19 cellular contexts compared by ENCODE assay signal in genomic region chr19:2305424-2305823, GRCh38. TPM values are rescaled to one million over a fixed set of nuclear protein-coding genes. Genes with fewer than 3 reads are reported as not detected.
A peak's percentile ranks its signal among the peaks of the same experiment; 100 is the strongest.
DNase-seq lines count a peak whose midpoint lies in the region; ATAC-seq, FAIRE-seq and TF ChIP-seq lines count a peak whose summit lies in the region.
"Had no signal": no experiment of that assay in that cellular context is flagged by ENCODE, and none has a peak within 500 bp of the region (broad histone marks: within the 10 kb centered on the region; RNA-seq: fewer than 3 reads in every experiment).

No MANE protein-coding gene starts in this region.

- no peak overlapping the region for H2AK5ac ChIP-seq in H1 (ENCODE audit: low read depth, low read length)

- H3K36me3 Mint-ChIP-seq in IgD-negative memory B cell = peaks cover 2% of the 10 kb centered on the region
- H3K36me3 Mint-ChIP-seq in stimulated activated memory B cell treated with anti-CD40 and anti-IgM and Interleukin-4, amounts not matched to agents 10 μg/mL and 1 μg/mL and 100 μg/mL, for 72 hours = no peaks in the 10 kb centered on the region
- no peaks in the 10 kb centered on the region for H3K36me3 Mint-ChIP-seq in T-cell
- no peaks in the 10 kb centered on the region for H3K36me3 Mint-ChIP-seq in activated naive CD8-positive, alpha-beta T cell treated with anti-CD3 and anti-CD28 coated beads for 36 hours
- H3K36me3 Mint-ChIP-seq: CD4-positive, alpha-beta memory T cell had no signal

- peaks cover 0 to 4% (median 0%) of the 10 kb centered on the region in 11 experiments; a peak in 1 of 22 replicates for H3K9me3 ChIP-seq in BLaER1 treated with 17β-estradiol and CSF1 and Interleukin-3, amounts not matched to agents 10 nM and 100 nM (replicated peaks in 1 of 11)
- H3K9me3 ChIP-seq in H1 (ENCODE audit: insufficient read depth in 2 of 2, low read depth in 1 of 2, low read length in 1 of 2) = no peaks in the 10 kb centered on the region
- H3K9me3 ChIP-seq: A549 had no signal

- TF ChIP-seq EP300 in H1 (IDR thresholded peaks at IDR 0.05; ENCODE audit: borderline replicate concordance in 1 of 2, low read depth in 2 of 2, low read length in 2 of 2) = no peak

- H4K20me1 ChIP-seq in BLaER1 treated with 17β-estradiol and CSF1 and Interleukin-3, amounts not matched to agents 10 nM and 100 nM = peaks cover 0 to 94% (median 66%) of the 10 kb centered on the region in 11 experiments; a peak in 19 of 22 replicates
- peaks cover 0 to 3% of the 10 kb centered on the region in 2 experiments for H4K20me1 ChIP-seq in H1 (replicated peaks in 1 of 2; ENCODE audit: control insufficient read depth in 1 of 2, insufficient read depth in 2 of 2, low read length in 2 of 2)

- H3K14ac ChIP-seq in H1 (ENCODE audit: insufficient read length) = no peak overlapping the region

- no peak overlapping the region for H4K91ac ChIP-seq in H1 (replicated peaks; ENCODE audit: insufficient read length, low read length)

- peaks cover 76 to 100% (median 89%) of the 10 kb centered on the region in 11 experiments for H3K27me3 ChIP-seq in BLaER1 treated with 17β-estradiol and CSF1 and Interleukin-3, amounts not matched to agents 10 nM and 100 nM
- peaks cover 7 to 47% (median 34%) of the 10 kb centered on the region in 4 experiments for H3K27me3 ChIP-seq in H1 (replicated peaks in 1 of 4; ENCODE audit: control insufficient read depth in 3 of 4, extremely low read depth in 1 of 4, insufficient read depth in 3 of 4, low read length in 3 of 4)

- H3K27me3 Mint-ChIP-seq in IgD-negative memory B cell (peaks cover 12% of the 10 kb centered on the region), T-cell (peaks cover 36 to 58% of the 10 kb centered on the region in 2 donors)
- H3K27me3 Mint-ChIP-seq in stimulated activated memory B cell treated with anti-CD40 and anti-IgM and Interleukin-4, amounts not matched to agents 10 μg/mL and 1 μg/mL and 100 μg/mL, for 72 hours = peaks cover 55% of the 10 kb centered on the region
- peaks cover 70% of the 10 kb centered on the region for H3K27me3 Mint-ChIP-seq in activated naive CD8-positive, alpha-beta T cell treated with anti-CD3 and anti-CD28 coated beads for 36 hours

- no peak overlapping the region for H4K5ac ChIP-seq in H1 (ENCODE audit: insufficient read length, low read depth, low read length)

- CTCF ChIA-PET in H1 (lab: Charles Lee; ENCODE audit: partially characterized antibody) = interaction anchor here (0.9 to 2.6 kb wide), 8 partner anchors 9 to 318 kb away, joined by 3 to 10 read pairs (median 6); no protein-coding TSS in a partner anchor
- CTCF ChIA-PET in T-cell (lab: Charles Lee) = no interaction called here

- H3K27ac Mint-ChIP-seq in IgD-negative memory B cell (peak overlapping the region; percentile 69 to 90 (median 85)), T-cell (no peak overlapping the region)
- H3K27ac Mint-ChIP-seq in stimulated activated memory B cell treated with anti-CD40 and anti-IgM and Interleukin-4, amounts not matched to agents 10 μg/mL and 1 μg/mL and 100 μg/mL, for 72 hours = peak overlapping the region; percentile 19
- H3K27ac Mint-ChIP-seq in activated naive CD8-positive, alpha-beta T cell treated with anti-CD3 and anti-CD28 coated beads for 36 hours = no peak overlapping the region
- H3K27ac Mint-ChIP-seq: GM23338 had no signal

- H3K79me1 ChIP-seq in H1 (ENCODE audit: low read depth, low read length) = no peaks in the 10 kb centered on the region

- H3K4ac ChIP-seq in H1 (replicated peaks; ENCODE audit: insufficient read length, low read depth, low read length) = no peak overlapping the region

- H3K4me3 ChIP-seq in BLaER1 treated with 17β-estradiol and CSF1 and Interleukin-3, amounts not matched to agents 10 nM and 100 nM = no peak overlapping the region
- no peak overlapping the region for H3K4me3 ChIP-seq in H1 (ENCODE audit: extremely low read depth in 1 of 4, insufficient read depth in 2 of 4, low read depth in 3 of 4, low read length in 4 of 4)
- H3K4me3 ChIP-seq: A549, GM12878, GM23338, K562 had no signal

- H3K4me1 ChIP-seq in BLaER1 treated with 17β-estradiol and CSF1 and Interleukin-3, amounts not matched to agents 10 nM and 100 nM = peaks cover 23 to 93% (median 79%) of the 10 kb centered on the region in 10 experiments
- peaks cover 0 to 19% (median 7%) of the 10 kb centered on the region in 4 experiments; a peak in 5 of 7 replicates for H3K4me1 ChIP-seq in H1 (replicated peaks in 1 of 4; ENCODE audit: control insufficient read depth in 3 of 4, insufficient read depth in 4 of 4, low read length in 3 of 4)

- H2AFZ ChIP-seq in H1 (ENCODE audit: low read length) = no peak overlapping the region
- H2AFZ ChIP-seq: GM23338 had no signal

- POLR2A ChIA-PET in H1 (lab: Charles Lee; ENCODE audit: partially characterized antibody) = interaction anchor here (0.8 to 2.0 kb wide), 6 partner anchors 11 to 171 kb away, joined by 3 to 5 read pairs (median 4); partner anchors contain the start of gene GADD45B
- POLR2A ChIA-PET in T-cell (lab: Charles Lee) = interaction anchor here in 1 of 2 donors (0.5 kb wide), 1 partner anchor 9 kb away, joined by 3 read pairs; no protein-coding TSS in a partner anchor

- peaks cover 2% of the 10 kb centered on the region; the same call in 1 of the 2 replicates for H3K23me2 ChIP-seq in H1 (ENCODE audit: low read depth, low read length)

- no peak overlapping the region for H2BK20ac ChIP-seq in H1 (ENCODE audit: low read length)

- H3K4me1 Mint-ChIP-seq in IgD-negative memory B cell (peaks cover 12 to 26% (median 18%) of the 10 kb centered on the region in 3 donors), T-cell (peaks cover 13 to 25% (median 14%) of the 10 kb centered on the region in 3 donors)
- peaks cover 60% of the 10 kb centered on the region for H3K4me1 Mint-ChIP-seq in stimulated activated memory B cell treated with anti-CD40 and anti-IgM and Interleukin-4, amounts not matched to agents 10 μg/mL and 1 μg/mL and 100 μg/mL, for 72 hours
- peaks cover 9% of the 10 kb centered on the region for H3K4me1 Mint-ChIP-seq in activated naive CD8-positive, alpha-beta T cell treated with anti-CD3 and anti-CD28 coated beads for 36 hours

- no peak for TF ChIP-seq CTCF in H1 (IDR thresholded peaks at IDR 0.05; ENCODE audit: control extremely low read depth in 1 of 3, insufficient read depth in 1 of 3, low read depth in 1 of 3, low read length in 3 of 3)

- H3K4me2 ChIP-seq in BLaER1 treated with 17β-estradiol and CSF1 and Interleukin-3, amounts not matched to agents 10 nM and 100 nM = peak overlapping the region in 9 of 11 experiments; percentile 39 to 73 (median 68); a peak in 18 of 22 replicates
- H3K4me2 ChIP-seq in H1 (ENCODE audit: insufficient read depth in 1 of 2, low read depth in 2 of 2, low read length in 2 of 2) = no peak overlapping the region
- H3K4me2 ChIP-seq: A549, GM23338 had no signal

- TF ChIP-seq RAD21 in H1 (IDR thresholded peaks at IDR 0.05 in 1 of 2, conservative IDR thresholded peaks at IDR 0.05 in 1 of 2; ENCODE audit: low read depth in 2 of 2, low read length in 2 of 2) = no peak

- TF ChIP-seq POLR2A in H1 (IDR thresholded peaks at IDR 0.05; ENCODE audit: control extremely low read depth in 1 of 2, low read depth in 2 of 2, low read length in 2 of 2) = no peak

- DNase-seq in H1 (ENCODE audit: low read depth in 1 of 2, low spot score in 2 of 2) (no peak), T-cell (no peak)
- no peak for DNase-seq in activated naive CD8-positive, alpha-beta T cell treated with anti-CD3 and anti-CD28 coated beads for 36 hours
- DNase-seq: CD4-positive, alpha-beta memory T cell; DMS79; HCEC 1CT had no signal

- 77% methylated on average over 8 of the region's 8 CpGs; no CpG with 5 or more reads in 1 of the 2 experiments for WGBS in H1 (ENCODE audit: extremely low coverage in 1 of 2, insufficient coverage in 1 of 2, insufficient read length in 1 of 2, insufficient replicate concordance in 2 of 2, low coverage in 1 of 2, low lambda C conversion rate in 2 of 2, missing lambda C conversion rate in 1 of 2), 2 experiments

- FAIRE-seq in H1 (lab: Jason Lieb, UNC) = no peak
- FAIRE-seq: A549, GM12878, GM18507, K562 had no signal

- no peak overlapping the region for H3K23ac ChIP-seq in H1 (ENCODE audit: insufficient read length)

- H3K79me2 ChIP-seq in H1 (ENCODE audit: control insufficient read depth in 1 of 2, insufficient read depth in 2 of 2, low read length in 2 of 2) = no peaks in the 10 kb centered on the region

- 0 out of 22 replicates have a peak, but pooled peaks cover 0 to 10% (median 0%) of the 10 kb centered on the region in 11 experiments for H3K36me3 ChIP-seq in BLaER1 treated with 17β-estradiol and CSF1 and Interleukin-3, amounts not matched to agents 10 nM and 100 nM
- no peaks in the 10 kb centered on the region for H3K36me3 ChIP-seq in H1 (ENCODE audit: control insufficient read depth in 2 of 4, insufficient read depth in 4 of 4, low read length in 3 of 4)

- no peak overlapping the region for H3K27ac ChIP-seq in BLaER1 treated with 17β-estradiol and CSF1 and Interleukin-3, amounts not matched to agents 10 nM and 100 nM
- H3K27ac ChIP-seq in H1 (ENCODE audit: low read depth, low read length) = no peak overlapping the region
- H3K27ac ChIP-seq: A549, HL-60 had no signal

- no peak for ATAC-seq in stimulated activated memory B cell treated with anti-CD40 and anti-IgM and Interleukin-4, amounts not matched to agents 10 μg/mL and 1 μg/mL and 100 μg/mL, for 72 hours
- ATAC-seq in T-cell (replicated peaks in 1 of 4) (no peak), HG02798 (IDR thresholded peaks at IDR 0.05; ENCODE audit: poor library complexity, unreplicated experiment) (no peak)
- ATAC-seq: GM12878, GM23338, K562 had no signal

- no peak overlapping the region for H2BK12ac ChIP-seq in H1 (ENCODE audit: low read depth, low read length)

- H3K9me3 Mint-ChIP-seq in IgD-negative memory B cell (no peaks in the 10 kb centered on the region), T-cell (no peaks in the 10 kb centered on the region)
- peaks cover 2% of the 10 kb centered on the region for H3K9me3 Mint-ChIP-seq in stimulated activated memory B cell treated with anti-CD40 and anti-IgM and Interleukin-4, amounts not matched to agents 10 μg/mL and 1 μg/mL and 100 μg/mL, for 72 hours
- H3K9me3 Mint-ChIP-seq in activated naive CD8-positive, alpha-beta T cell treated with anti-CD3 and anti-CD28 coated beads for 36 hours = no peaks in the 10 kb centered on the region
- H3K9me3 Mint-ChIP-seq: GM23338 had no signal

- H4K8ac ChIP-seq in H1 (ENCODE audit: extremely low read depth, insufficient read depth, low read length) = no peak overlapping the region

- no peak overlapping the region for H3K18ac ChIP-seq in H1 (ENCODE audit: extremely low read depth, low read length)

- H3K56ac ChIP-seq in H1 (replicated peaks; ENCODE audit: insufficient read length, low read depth, low read length) = no peak overlapping the region

- H2BK15ac ChIP-seq in H1 (ENCODE audit: low read length) = 0 out of 2 replicates have a peak overlapping the region, but pooled peaks have one; percentile 16

- no peak overlapping the region for H2BK5ac ChIP-seq in H1 (ENCODE audit: low read depth, low read length)

- H3K4me3 Mint-ChIP-seq in IgD-negative memory B cell = peak overlapping the region in 2 of 4 donors; percentile 28 to 82
- H3K4me3 Mint-ChIP-seq in stimulated activated memory B cell treated with anti-CD40 and anti-IgM and Interleukin-4, amounts not matched to agents 10 μg/mL and 1 μg/mL and 100 μg/mL, for 72 hours = no peak overlapping the region
- H3K4me3 Mint-ChIP-seq in T-cell = no peak overlapping the region
- no peak overlapping the region for H3K4me3 Mint-ChIP-seq in activated naive CD8-positive, alpha-beta T cell treated with anti-CD3 and anti-CD28 coated beads for 36 hours
- H3K4me3 Mint-ChIP-seq: GM23338 had no signal

- peak overlapping the region in 5 of 11 experiments; percentile 1 to 37 (median 18); a peak in 4 of 22 replicates for H3K9ac ChIP-seq in BLaER1 treated with 17β-estradiol and CSF1 and Interleukin-3, amounts not matched to agents 10 nM and 100 nM
- H3K9ac ChIP-seq in H1 (replicated peaks in 1 of 4; ENCODE audit: extremely low read depth in 1 of 4, low read depth in 3 of 4, low read length in 3 of 4) = no peak overlapping the region

- H2BK120ac ChIP-seq in H1 (replicated peaks; ENCODE audit: low read depth, low read length) = no peak overlapping the region

RNA-seq across cellular contexts. Expression of gene LINGO3, which starts 2.5 kb away (rescaled TPM):
- 14.7 TPM for polyA plus RNA-seq in IgD-negative memory B cell
- total RNA-seq in H1 (2021; fragmentation: NEBNext Ultra II Directional; extraction: Animal tissue kit (Norgen Biotek cat#: 25700)) = 0.13 TPM in 1 of 2 replicates, not detected in the other
- 0.59 and 0.93 TPM in 2 replicates for polyA plus RNA-seq in H1 (2011; rRNA removed)
- 0.62 TPM for polyA plus RNA-seq in H1 (2011; cell fraction: cytosol; rRNA removed)
- 0.64 TPM for polyA plus RNA-seq in H1 (2011; cell fraction: nucleus; rRNA removed)
- 0.25 to 0.36 TPM (median 0.27 TPM) in 3 of 4 replicates, not detected in the other for polyA plus RNA-seq in H1 (2012, experiment 1 of 2)
- 0.16 TPM for polyA plus RNA-seq in H1 (2012, experiment 2 of 2)
- polyA plus RNA-seq in H1 (2013, experiment 1 of 2) = 0.26 TPM
- 0.35 TPM for polyA plus RNA-seq in H1 (2013, experiment 2 of 2)
- polyA minus RNA-seq in H1 (2011; rRNA and poly(A)+ RNA removed) = 0.13 TPM in 1 of 2 replicates, not detected in the other
- polyA minus RNA-seq in H1 (2011; cell fraction: cytosol; rRNA and poly(A)+ RNA removed) = not detected
- polyA minus RNA-seq in H1 (2011; cell fraction: nucleus; rRNA and poly(A)+ RNA removed) = 0.60 TPM
- total RNA-seq in T-cell = 1 to 10 TPM in 2 of 5 donors, under 1 TPM in 3; 0.23 to 1.7 (median 0.99) TPM
- under 1 TPM in 1 of 2 experiments, not detected in 1; 0.28 TPM for total RNA-seq in activated naive CD8-positive, alpha-beta T cell treated with anti-CD3 and anti-CD28 coated beads for 36 hours
- total RNA-seq: G401 had no signal
- polyA plus RNA-seq: A549, AG04450, BJ had no signal

RNA-seq across cellular contexts. Expression of gene LSM7, which starts 23.0 kb away (rescaled TPM):
- polyA plus RNA-seq in IgD-negative memory B cell (308 TPM), H1 (2011; rRNA removed) (1,335 and 1,623 TPM in 2 replicates)
- 228 and 238 TPM in 2 replicates for total RNA-seq in H1 (2021; fragmentation: NEBNext Ultra II Directional; extraction: Animal tissue kit (Norgen Biotek cat#: 25700))
- 1,271 TPM for polyA plus RNA-seq in H1 (2011; cell fraction: cytosol; rRNA removed)
- 377 TPM for polyA plus RNA-seq in H1 (2011; cell fraction: nucleus; rRNA removed)
- polyA plus RNA-seq in H1 (2012, experiment 1 of 2) = 395 to 466 TPM (median 428 TPM) in 4 replicates
- polyA plus RNA-seq in H1 (2012, experiment 2 of 2) = 735 TPM
- polyA plus RNA-seq in H1 (2013, experiment 1 of 2) = 408 TPM
- polyA plus RNA-seq in H1 (2013, experiment 2 of 2) = 417 TPM
- polyA minus RNA-seq in H1 (2011; rRNA and poly(A)+ RNA removed) = 20.1 and 23.2 TPM in 2 replicates
- 67.1 TPM for polyA minus RNA-seq in H1 (2011; cell fraction: cytosol; rRNA and poly(A)+ RNA removed)
- 79.0 TPM for polyA minus RNA-seq in H1 (2011; cell fraction: nucleus; rRNA and poly(A)+ RNA removed)
- total RNA-seq in T-cell = 100 to 1,000 TPM in 3 of 5 donors, 10 to 100 TPM in 2; 86.7 to 127 (median 107) TPM
- total RNA-seq in activated naive CD8-positive, alpha-beta T cell treated with anti-CD3 and anti-CD28 coated beads for 36 hours = 100 to 1,000 TPM; 175 to 187 TPM

RNA-seq across cellular contexts. Expression of gene SPPL2B, which starts 23.1 kb away (rescaled TPM):
- polyA plus RNA-seq in IgD-negative memory B cell (20.8 TPM), H1 (2011; rRNA removed) (34.8 and 83.1 TPM in 2 replicates)
- 52.6 and 55.7 TPM in 2 replicates for total RNA-seq in H1 (2021; fragmentation: NEBNext Ultra II Directional; extraction: Animal tissue kit (Norgen Biotek cat#: 25700))
- 61.8 TPM for polyA plus RNA-seq in H1 (2011; cell fraction: cytosol; rRNA removed)
- polyA plus RNA-seq in H1 (2011; cell fraction: nucleus; rRNA removed) = 378 TPM
- 36.1 to 78.9 TPM (median 69.1 TPM) in 4 replicates for polyA plus RNA-seq in H1 (2012, experiment 1 of 2)
- polyA plus RNA-seq in H1 (2012, experiment 2 of 2) = 44.7 TPM
- polyA plus RNA-seq in H1 (2013, experiment 1 of 2) = 40.7 TPM
- 37.4 TPM for polyA plus RNA-seq in H1 (2013, experiment 2 of 2)
- 16.2 and 16.8 TPM in 2 replicates for polyA minus RNA-seq in H1 (2011; rRNA and poly(A)+ RNA removed)
- 33.4 TPM for polyA minus RNA-seq in H1 (2011; cell fraction: cytosol; rRNA and poly(A)+ RNA removed)
- 47.4 TPM for polyA minus RNA-seq in H1 (2011; cell fraction: nucleus; rRNA and poly(A)+ RNA removed)
- 100 to 1,000 TPM in 4 of 5 donors, 10 to 100 TPM in 1; 96.5 to 173 (median 133) TPM for total RNA-seq in T-cell
- 10 to 100 TPM; 47.1 to 53.2 TPM for total RNA-seq in activated naive CD8-positive, alpha-beta T cell treated with anti-CD3 and anti-CD28 coated beads for 36 hours

RNA-seq across cellular contexts. Expression of gene PEAK3, which starts 23.4 kb away (rescaled TPM):
- polyA plus RNA-seq in IgD-negative memory B cell = 0.26 TPM
- total RNA-seq in H1 (2021; fragmentation: NEBNext Ultra II Directional; extraction: Animal tissue kit (Norgen Biotek cat#: 25700)) = not detected in 2 replicates
- not detected in 2 replicates for polyA plus RNA-seq in H1 (2011; rRNA removed)
- not detected for polyA plus RNA-seq in H1 (2011; cell fraction: cytosol; rRNA removed)
- polyA plus RNA-seq in H1 (2011; cell fraction: nucleus; rRNA removed) = not detected
- polyA plus RNA-seq in H1 (2012, experiment 1 of 2) = 0.06 to 0.11 TPM in 2 of 4 replicates, not detected in the others
- not detected for polyA plus RNA-seq in H1 (2012, experiment 2 of 2)
- polyA plus RNA-seq in H1 (2013, experiment 1 of 2) = not detected
- not detected for polyA plus RNA-seq in H1 (2013, experiment 2 of 2)
- not detected in 2 replicates for polyA minus RNA-seq in H1 (2011; rRNA and poly(A)+ RNA removed)
- polyA minus RNA-seq in H1 (2011; cell fraction: cytosol; rRNA and poly(A)+ RNA removed) = not detected
- not detected for polyA minus RNA-seq in H1 (2011; cell fraction: nucleus; rRNA and poly(A)+ RNA removed)
- total RNA-seq in T-cell = under 1 TPM in 3 of 5 donors, not detected in 2; 0.22 to 0.49 (median 0.30) TPM
- total RNA-seq in activated naive CD8-positive, alpha-beta T cell treated with anti-CD3 and anti-CD28 coated beads for 36 hours = not detected
- total RNA-seq: G401, GM23338 had no signal
- polyA plus RNA-seq: A549, BJ, GM23338 had no signal

RNA-seq across cellular contexts. Expression of gene JSRP1, which starts 49.2 kb away (rescaled TPM):
- polyA plus RNA-seq in IgD-negative memory B cell (4.3 TPM), H1 (2011; rRNA removed) (0.24 and 0.53 TPM in 2 replicates)
- total RNA-seq in H1 (2021; fragmentation: NEBNext Ultra II Directional; extraction: Animal tissue kit (Norgen Biotek cat#: 25700)) = 0.56 and 1.7 TPM in 2 replicates
- polyA plus RNA-seq in H1 (2011; cell fraction: cytosol; rRNA removed) = 0.41 TPM
- 0.10 TPM for polyA plus RNA-seq in H1 (2011; cell fraction: nucleus; rRNA removed)
- polyA plus RNA-seq in H1 (2012, experiment 1 of 2) = 0.40 to 2.0 TPM (median 1.1 TPM) in 3 of 4 replicates, not detected in the other
- polyA plus RNA-seq in H1 (2012, experiment 2 of 2) = not detected
- 0.83 TPM for polyA plus RNA-seq in H1 (2013, experiment 1 of 2)
- polyA plus RNA-seq in H1 (2013, experiment 2 of 2) = 0.96 TPM
- not detected in 2 replicates for polyA minus RNA-seq in H1 (2011; rRNA and poly(A)+ RNA removed)
- polyA minus RNA-seq in H1 (2011; cell fraction: cytosol; rRNA and poly(A)+ RNA removed) = not detected
- not detected for polyA minus RNA-seq in H1 (2011; cell fraction: nucleus; rRNA and poly(A)+ RNA removed)
- total RNA-seq in T-cell = 1 to 10 TPM in 2 of 5 donors, under 1 TPM in 2, not detected in 1; 0.42 to 1.5 (median 1.0) TPM
- total RNA-seq in activated naive CD8-positive, alpha-beta T cell treated with anti-CD3 and anti-CD28 coated beads for 36 hours = under 1 TPM; 0.45 to 0.50 TPM
- polyA plus RNA-seq: AG04450, BJ had no signal

Comparison
In these comparisons a context has a peak if more than half of its experiments do, and no peak if none do; other contexts are left out.
1. H3K4me2 ChIP-seq: peak in BLaER1 treated with 17β-estradiol and CSF1 and Interleukin-3, amounts not matched to agents 10 nM and 100 nM (9 of 11); none in H1 (0 of 2).
2. H3K27ac Mint-ChIP-seq: peak in IgD-negative memory B cell (3 of 3) and stimulated activated memory B cell treated with anti-CD40 and anti-IgM and Interleukin-4, amounts not matched to agents 10 μg/mL and 1 μg/mL and 100 μg/mL, for 72 hours (single experiment); none in T-cell (0 of 2) and activated naive CD8-positive, alpha-beta T cell treated with anti-CD3 and anti-CD28 coated beads for 36 hours (single experiment).